ENCODE assay signal across 1 cellular context in genomic region chr1:150293433-150294253, GRCh38.
TF ChIP-seq lines count a peak whose summit lies in the region.

Gene MRPS21, plus strand, starts transcription at chr1:150293861. Its CDS starts 506 bp downstream, at chr1:150294367.

TF ChIP-seq in GM23338, 12 proteins besides CTCF, POLR2A, EP300 and RAD21:
- TF ChIP-seq REST (IDR thresholded peaks at IDR 0.05; ENCODE audit: unreplicated experiment) (no peak), ZNF331 (CRISPR knock-in tag; IDR thresholded peaks at IDR 0.05; ENCODE audit: low read depth) (no peak), ETS1 (IDR thresholded peaks at IDR 0.05) (peak; percentile 86), POLR2AphosphoS5 (IDR thresholded peaks at IDR 0.05; ENCODE audit: low read depth) (peak; percentile 96), CREB1 (CRISPR knock-in tag; IDR thresholded peaks at IDR 0.05; ENCODE audit: low read depth) (peak; percentile 91), STAT1 (IDR thresholded peaks at IDR 0.05; ENCODE audit: unreplicated experiment) (no peak)
